8 cellular contexts compared by ENCODE assay signal in the genomic region with DNA sequence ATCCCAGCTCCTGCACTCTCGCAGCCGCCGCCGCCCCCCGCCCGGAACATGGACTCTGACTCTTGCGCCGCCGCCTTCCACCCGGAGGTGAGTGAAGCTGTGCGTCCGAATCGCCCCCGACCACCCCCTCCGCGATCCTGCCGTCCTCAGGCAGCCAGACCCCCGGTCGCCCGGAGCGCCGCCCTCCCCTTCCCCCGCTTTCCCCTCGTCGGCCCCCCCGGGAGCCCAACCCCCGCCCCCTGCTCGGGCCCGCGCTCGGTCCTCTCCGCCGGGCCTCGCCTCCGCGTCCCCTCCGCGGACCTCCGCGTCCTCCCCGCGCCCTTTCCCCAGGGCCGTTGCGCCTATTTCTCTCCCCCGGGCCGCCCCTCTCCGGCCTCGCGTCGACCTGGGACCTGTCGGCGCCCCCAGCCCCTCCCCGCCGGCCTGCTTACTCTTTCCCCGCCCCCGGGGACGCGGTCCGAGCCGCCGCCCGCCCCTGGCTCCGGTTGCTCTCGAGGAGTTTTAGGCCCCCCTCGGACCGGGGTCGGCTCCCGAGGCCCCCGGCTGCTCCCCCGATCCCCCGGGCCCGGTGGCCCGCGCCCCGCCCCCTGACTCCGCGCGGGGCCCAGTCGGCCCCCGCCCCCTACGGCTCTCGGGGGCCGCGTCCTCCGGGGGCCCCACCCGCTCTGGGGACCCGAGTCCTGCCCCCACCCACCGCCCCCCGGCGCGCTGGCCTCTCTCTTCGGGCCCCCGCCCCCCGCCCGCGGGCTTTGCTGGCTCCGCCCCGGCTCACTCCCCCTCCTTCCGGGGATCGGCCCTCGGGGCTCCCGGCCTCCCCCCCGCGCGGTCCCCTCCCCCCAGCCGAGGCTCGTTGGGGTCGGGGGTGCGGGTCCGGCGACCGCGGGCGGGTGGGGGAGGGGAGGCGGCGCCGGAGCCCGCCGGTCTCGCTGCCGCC.
DNase-seq lines count a peak whose midpoint lies in the region; ATAC-seq lines count a peak whose summit lies in the region.

No MANE protein-coding gene starts in this region.

- peak; percentile 90 for DNase-seq in GM03348 (ENCODE audit: low spot score)
- peak; percentile 62 for DNase-seq in NCI-H69 (lab: John Stamatoyannopoulos, UW)
- peak; percentile 41 for DNase-seq in activated gamma-delta T cell treated with anti-CD3 and anti-CD28 coated beads, Interleukin-2, amount 50 U/mL, for 16 hours (ENCODE audit: low read depth)
- DNase-seq in germinal center (ENCODE audit: low spot score): peak; percentile 72
- peak in 32 of 56 donors; percentile 7 to 78 (median 35) for DNase-seq in nucleus accumbens (lab: John Stamatoyannopoulos, UW)
- no peak for DNase-seq in NCI-H2171 treated with DMSO at 0.1 percent for 48 hours (lab: John Stamatoyannopoulos, UW)
- no peak for DNase-seq in SKM-1 treated with dmso at 0.1 percent for 144 hours (lab: John Stamatoyannopoulos, UW; ENCODE audit: unreplicated experiment)

- no peak for ATAC-seq in HG03354 (IDR thresholded peaks at IDR 0.05; ENCODE audit: poor library complexity, severe bottlenecking, unreplicated experiment)

Comparison
In these comparisons a context has a peak if more than half of its experiments do, and no peak if none do; other contexts are left out.
1. DNase-seq: peak in GM03348 (single experiment), NCI-H69 (single experiment), activated gamma-delta T cell treated with anti-CD3 and anti-CD28 coated beads, Interleukin-2, amount 50 U/mL, for 16 hours (single experiment), germinal center (single experiment) and nucleus accumbens (32 of 56); none in NCI-H2171 treated with DMSO at 0.1 percent for 48 hours (single experiment) and SKM-1 treated with dmso at 0.1 percent for 144 hours (single experiment).